ENCODE assay signal across 1 cellular context in the genomic region with DNA sequence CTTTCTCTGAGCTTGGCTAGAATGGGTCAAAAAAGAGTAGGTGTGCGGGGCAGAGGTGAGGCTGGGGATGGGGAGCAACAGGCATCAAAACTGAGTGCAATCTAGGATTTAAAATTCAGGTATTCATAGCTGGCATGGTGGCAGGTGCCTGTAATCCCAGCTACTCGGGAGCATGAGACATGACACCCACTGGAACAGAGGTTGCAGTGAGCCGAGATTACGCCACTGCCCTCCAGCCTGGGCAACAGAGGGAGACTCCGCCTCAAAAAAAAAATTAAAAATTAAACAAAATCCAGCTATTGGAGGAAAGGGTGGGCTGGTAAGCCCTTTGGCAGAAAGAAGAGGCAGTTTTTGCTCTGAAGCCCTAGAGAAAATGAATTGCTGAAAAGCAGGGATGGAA.
TF ChIP-seq lines count a peak whose summit lies in the region.

No MANE protein-coding gene starts in this region.

TF ChIP-seq in SK-N-SH, 30 proteins besides CTCF, POLR2A, EP300 and RAD21 (continued from another document):
- TF ChIP-seq TAF1 (IDR thresholded peaks at IDR 0.05; ENCODE audit: borderline replicate concordance, low read depth, low read length) (no peak), RXRA (IDR thresholded peaks at IDR 0.05; ENCODE audit: borderline replicate concordance, low read depth) (no peak), SIN3A (IDR thresholded peaks at IDR 0.05; ENCODE audit: borderline replicate concordance, low read depth, low read length) (no peak), JUND (IDR thresholded peaks at IDR 0.05) (no peak), EZH2phosphoT487 (IDR thresholded peaks at IDR 0.05; ENCODE audit: borderline replicate concordance, low read depth) (no peak), MXI1 (IDR thresholded peaks at IDR 0.05; ENCODE audit: low read depth, low read length) (no peak), NFIC (IDR thresholded peaks at IDR 0.05; ENCODE audit: borderline replicate concordance) (no peak)
- TF ChIP-seq, protein P1, sequence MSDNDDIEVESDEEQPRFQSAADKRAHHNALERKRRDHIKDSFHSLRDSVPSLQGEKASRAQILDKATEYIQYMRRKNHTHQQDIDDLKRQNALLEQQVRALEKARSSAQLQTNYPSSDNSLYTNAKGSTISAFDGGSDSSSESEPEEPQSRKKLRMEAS (IDR thresholded peaks at IDR 0.05; ENCODE audit: low read depth) = no peak
- TF ChIP-seq, protein P2, sequence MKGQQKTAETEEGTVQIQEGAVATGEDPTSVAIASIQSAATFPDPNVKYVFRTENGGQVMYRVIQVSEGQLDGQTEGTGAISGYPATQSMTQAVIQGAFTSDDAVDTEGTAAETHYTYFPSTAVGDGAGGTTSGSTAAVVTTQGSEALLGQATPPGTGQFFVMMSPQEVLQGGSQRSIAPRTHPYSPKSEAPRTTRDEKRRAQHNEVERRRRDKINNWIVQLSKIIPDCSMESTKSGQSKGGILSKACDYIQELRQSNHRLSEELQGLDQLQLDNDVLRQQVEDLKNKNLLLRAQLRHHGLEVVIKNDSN (IDR thresholded peaks at IDR 0.05; ENCODE audit: borderline replicate concordance, low read depth) = no peak
- TF ChIP-seq, protein P3, sequence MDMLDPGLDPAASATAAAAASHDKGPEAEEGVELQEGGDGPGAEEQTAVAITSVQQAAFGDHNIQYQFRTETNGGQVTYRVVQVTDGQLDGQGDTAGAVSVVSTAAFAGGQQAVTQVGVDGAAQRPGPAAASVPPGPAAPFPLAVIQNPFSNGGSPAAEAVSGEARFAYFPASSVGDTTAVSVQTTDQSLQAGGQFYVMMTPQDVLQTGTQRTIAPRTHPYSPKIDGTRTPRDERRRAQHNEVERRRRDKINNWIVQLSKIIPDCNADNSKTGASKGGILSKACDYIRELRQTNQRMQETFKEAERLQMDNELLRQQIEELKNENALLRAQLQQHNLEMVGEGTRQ (IDR thresholded peaks at IDR 0.05; ENCODE audit: borderline replicate concordance, low read depth, low read length) = no peak
